Comparison of ENCODE assay signal across 8 cellular contexts in genomic region chr14:76812422-76813383, GRCh38. TPM values are rescaled to one million over a fixed set of nuclear protein-coding genes. Genes with fewer than 3 reads are reported as not detected.
DNase-seq lines count a peak whose midpoint lies in the region; ATAC-seq, FAIRE-seq and TF ChIP-seq lines count a peak whose summit lies in the region.

Gene ANGEL1 (minus strand): TSS chr14:76812882. CDS start chr14:76812827, 55 bp downstream.

- H3K27ac Mint-ChIP-seq in activated CD8-positive, alpha-beta memory T cell treated with anti-CD3 and anti-CD28 coated beads, Interleukin-2, amount 10 ng/mL, durations not matched to agents 7 days and 5 days = peak within 1 kb of the TSS; percentile 69
- H3K27ac Mint-ChIP-seq in memory B cell = peak within 1 kb of the TSS; percentile 95

- H3K27ac ChIP-seq in HUES48 (ENCODE audit: low read depth, low read length) (peak within 1 kb of the TSS; percentile 77), H1 (ENCODE audit: low read depth, low read length) (peak within 1 kb of the TSS; percentile 76)

- H2AFZ ChIP-seq in H1 (ENCODE audit: low read length) = peak within 1 kb of the TSS; percentile 97

- H3K27me3 ChIP-seq in HUES48 (ENCODE audit: control insufficient read depth, insufficient read depth, low read length) = no peaks in the 10 kb centered on the region
- no peaks in the 10 kb centered on the region for H3K27me3 ChIP-seq in NT2/D1 (ENCODE audit: insufficient read depth, insufficient read length)
- no peaks in the 10 kb centered on the region; a peak in 2 of 7 replicates for H3K27me3 ChIP-seq in H1 (replicated peaks in 1 of 4; ENCODE audit: control insufficient read depth in 3 of 4, extremely low read depth in 1 of 4, insufficient read depth in 3 of 4, low read length in 3 of 4)

- peak within 1 kb of the TSS; percentile 71 to 94 for H3K4me2 ChIP-seq in H1 (ENCODE audit: insufficient read depth in 1 of 2, low read depth in 2 of 2, low read length in 2 of 2)

- TF ChIP-seq EP300 in H1 (IDR thresholded peaks at IDR 0.05; ENCODE audit: borderline replicate concordance in 1 of 2, low read depth in 2 of 2, low read length in 2 of 2) = peak; percentile 6 to 88; a peak in 2 of 3 replicates

- no peak for TF ChIP-seq CTCF in H1 (IDR thresholded peaks at IDR 0.05; ENCODE audit: control extremely low read depth in 1 of 3, insufficient read depth in 1 of 3, low read depth in 1 of 3, low read length in 3 of 3)

- DNase-seq in COR-L47 (lab: John Stamatoyannopoulos, UW) = peak; percentile 96
- DNase-seq in NT2/D1 (ENCODE audit: low read depth, low spot score) = peak; percentile 94
- peak; percentile 97 for DNase-seq in activated CD8-positive, alpha-beta memory T cell treated with anti-CD3 and anti-CD28 coated beads, Interleukin-2, amount 10 ng/mL, durations not matched to agents 7 days and 5 days
- DNase-seq in H1 (ENCODE audit: low read depth in 1 of 2, low spot score in 2 of 2) = peak; percentile 82 to 97
- peak; percentile 96 to 98 for DNase-seq in memory B cell (ENCODE audit: low spot score in 2 of 2)
- DNase-seq in stimulated activated CD8-positive, alpha-beta memory T cell treated with anti-CD3 and anti-CD28 coated beads, Interleukin-12 subunit alpha, Interleukin-12 subunit beta, amount 100 ng/mL, for 1 hour (ENCODE audit: low read depth) = peak; percentile 97

- H2AK5ac ChIP-seq in H1 (ENCODE audit: low read depth, low read length) = no peak within 1 kb of the TSS

- H3K9me3 ChIP-seq in HUES48 (ENCODE audit: control insufficient read depth, insufficient read depth, low read length) (no peaks in the 10 kb centered on the region), NT2/D1 (ENCODE audit: insufficient read depth, low read length) (no peaks in the 10 kb centered on the region), H1 (ENCODE audit: insufficient read depth in 2 of 2, low read depth in 1 of 2, low read length in 1 of 2) (no peaks in the 10 kb centered on the region)

- no peak within 1 kb of the TSS for H2BK5ac ChIP-seq in H1 (ENCODE audit: low read depth, low read length)

- 6% methylated on average over 42 of the region's 69 CpGs; no CpG with 5 or more reads in 1 of the 2 experiments for WGBS in H1 (ENCODE audit: extremely low coverage in 1 of 2, insufficient coverage in 1 of 2, insufficient read length in 1 of 2, insufficient replicate concordance in 2 of 2, low coverage in 1 of 2, low lambda C conversion rate in 2 of 2, missing lambda C conversion rate in 1 of 2), 2 experiments

- POLR2A ChIA-PET in H1 (lab: Charles Lee; ENCODE audit: partially characterized antibody) = interaction anchor here (0.8 to 2.5 kb wide), 12 partner anchors 9 to 264 kb away, joined by 3 to 11 read pairs (median 4); no protein-coding TSS in a partner anchor

- CTCF ChIA-PET in activated CD8-positive, alpha-beta memory T cell treated with anti-CD3 and anti-CD28 coated beads, Interleukin-2, amount 10 ng/mL, durations not matched to agents 7 days and 5 days (lab: Charles Lee) = interaction anchor here (0.9 to 5.4 kb wide), 7 partner anchors 16 to 258 kb away, joined by 3 to 43 read pairs (median 4); no protein-coding TSS in a partner anchor
- CTCF ChIA-PET in H1 (lab: Charles Lee; ENCODE audit: partially characterized antibody) = interaction anchor here (0.9 to 2.1 kb wide), 3 partner anchors 27 to 102 kb away, joined by 3 to 14 read pairs (median 3); no protein-coding TSS in a partner anchor

- no peak for FAIRE-seq in H1 (lab: Jason Lieb, UNC)

- H3K36me3 ChIP-seq in HUES48 (ENCODE audit: control insufficient read depth, insufficient read depth, low read length) (peaks cover 17% of the 10 kb centered on the region), NT2/D1 (ENCODE audit: insufficient read depth, insufficient read length, low read length) (peaks cover 21% of the 10 kb centered on the region), H1 (ENCODE audit: control insufficient read depth in 2 of 4, insufficient read depth in 4 of 4, low read length in 3 of 4) (peaks cover 2 to 13% (median 9%) of the 10 kb centered on the region in 4 experiments; a peak in 5 of 8 replicates)

- ATAC-seq in GM21423 (IDR thresholded peaks at IDR 0.05; ENCODE audit: unreplicated experiment) = peak; percentile 81
- ATAC-seq in activated CD8-positive, alpha-beta memory T cell treated with anti-CD3 and anti-CD28 coated beads, Interleukin-2, amount 10 ng/mL, durations not matched to agents 7 days and 5 days = peak; percentile 96
- peak; percentile 92 for ATAC-seq in memory B cell (ENCODE audit: low read depth)

- H3K27me3 Mint-ChIP-seq in activated CD8-positive, alpha-beta memory T cell treated with anti-CD3 and anti-CD28 coated beads, Interleukin-2, amount 10 ng/mL, durations not matched to agents 7 days and 5 days = no peaks in the 10 kb centered on the region
- no peaks in the 10 kb centered on the region for H3K27me3 Mint-ChIP-seq in memory B cell

- H4K91ac ChIP-seq in H1 (replicated peaks; ENCODE audit: insufficient read length, low read length) = no peak within 1 kb of the TSS

- no peak within 1 kb of the TSS for H3K14ac ChIP-seq in H1 (ENCODE audit: insufficient read length)

- peak within 1 kb of the TSS; percentile 42 for H3K56ac ChIP-seq in H1 (replicated peaks; ENCODE audit: insufficient read length, low read depth, low read length)

- H3K23ac ChIP-seq in H1 (ENCODE audit: insufficient read length) = no peak within 1 kb of the TSS

- no peak within 1 kb of the TSS for H2BK12ac ChIP-seq in H1 (ENCODE audit: low read depth, low read length)

- no peak within 1 kb of the TSS for H2BK120ac ChIP-seq in H1 (replicated peaks; ENCODE audit: low read depth, low read length)

- H3K4ac ChIP-seq in H1 (replicated peaks; ENCODE audit: insufficient read length, low read depth, low read length) = no peak within 1 kb of the TSS

- H3K36me3 Mint-ChIP-seq in activated CD8-positive, alpha-beta memory T cell treated with anti-CD3 and anti-CD28 coated beads, Interleukin-2, amount 10 ng/mL, durations not matched to agents 7 days and 5 days = no peaks in the 10 kb centered on the region
- peaks cover 13% of the 10 kb centered on the region for H3K36me3 Mint-ChIP-seq in memory B cell

- no peaks in the 10 kb centered on the region for H3K9me3 Mint-ChIP-seq in activated CD8-positive, alpha-beta memory T cell treated with anti-CD3 and anti-CD28 coated beads, Interleukin-2, amount 10 ng/mL, durations not matched to agents 7 days and 5 days (ENCODE audit: low read depth)
- H3K9me3 Mint-ChIP-seq in memory B cell = no peaks in the 10 kb centered on the region

- no peak within 1 kb of the TSS for H2BK15ac ChIP-seq in H1 (ENCODE audit: low read length)

- peak; percentile 76 to 90 for TF ChIP-seq POLR2A in H1 (IDR thresholded peaks at IDR 0.05; ENCODE audit: control extremely low read depth in 1 of 2, low read depth in 2 of 2, low read length in 2 of 2)

- peak within 1 kb of the TSS; percentile 85 for H3K4me3 Mint-ChIP-seq in activated CD8-positive, alpha-beta memory T cell treated with anti-CD3 and anti-CD28 coated beads, Interleukin-2, amount 10 ng/mL, durations not matched to agents 7 days and 5 days
- H3K4me3 Mint-ChIP-seq in memory B cell = peak within 1 kb of the TSS; percentile 94

- H4K20me1 ChIP-seq in H1 (replicated peaks in 1 of 2; ENCODE audit: control insufficient read depth in 1 of 2, insufficient read depth in 2 of 2, low read length in 2 of 2) = peaks cover 2 to 3% of the 10 kb centered on the region in 2 experiments

- peak within 1 kb of the TSS; percentile 56 for H3K18ac ChIP-seq in H1 (ENCODE audit: extremely low read depth, low read length)

- H4K5ac ChIP-seq in H1 (ENCODE audit: insufficient read length, low read depth, low read length) = peak within 1 kb of the TSS; percentile 48

- TF ChIP-seq RAD21 in H1 (IDR thresholded peaks at IDR 0.05 in 1 of 2, conservative IDR thresholded peaks at IDR 0.05 in 1 of 2; ENCODE audit: low read depth in 2 of 2, low read length in 2 of 2) = no peak

- peaks cover 5% of the 10 kb centered on the region; the same call in 1 of the 2 replicates for H3K23me2 ChIP-seq in H1 (ENCODE audit: low read depth, low read length)

- H3K79me2 ChIP-seq in H1 (ENCODE audit: control insufficient read depth in 1 of 2, insufficient read depth in 2 of 2, low read length in 2 of 2) = peaks cover 0 to 20% of the 10 kb centered on the region in 2 experiments; a peak in 2 of 4 replicates

- H3K4me1 ChIP-seq in HUES48 (ENCODE audit: control insufficient read depth, insufficient read depth, low read length) (peaks cover 8% of the 10 kb centered on the region), NT2/D1 (ENCODE audit: insufficient read depth, insufficient read length) (no peaks in the 10 kb centered on the region), H1 (replicated peaks in 1 of 4; ENCODE audit: control insufficient read depth in 3 of 4, insufficient read depth in 4 of 4, low read length in 3 of 4) (peaks cover 2 to 9% (median 3%) of the 10 kb centered on the region in 4 experiments; a peak in 3 of 7 replicates)

- peak within 1 kb of the TSS; percentile 83 for H3K9ac ChIP-seq in HUES48 (ENCODE audit: low read depth, low read length)
- peak within 1 kb of the TSS; percentile 86 for H3K9ac ChIP-seq in NT2/D1 (ENCODE audit: insufficient read length, low read depth)
- H3K9ac ChIP-seq in H1 (replicated peaks in 1 of 4; ENCODE audit: extremely low read depth in 1 of 4, low read depth in 3 of 4, low read length in 3 of 4) = peak within 1 kb of the TSS; percentile 60 to 78 (median 72)

- peak within 1 kb of the TSS; percentile 85 for H3K4me3 ChIP-seq in HUES48 (ENCODE audit: low read depth, low read length)
- H3K4me3 ChIP-seq in NT2/D1 (ENCODE audit: insufficient read length, low read depth) = peak within 1 kb of the TSS; percentile 79
- H3K4me3 ChIP-seq in H1 (ENCODE audit: extremely low read depth in 1 of 4, insufficient read depth in 2 of 4, low read depth in 3 of 4, low read length in 4 of 4) = peak within 1 kb of the TSS; percentile 74 to 82 (median 80)

- peaks cover 20% of the 10 kb centered on the region for H3K4me1 Mint-ChIP-seq in activated CD8-positive, alpha-beta memory T cell treated with anti-CD3 and anti-CD28 coated beads, Interleukin-2, amount 10 ng/mL, durations not matched to agents 7 days and 5 days
- H3K4me1 Mint-ChIP-seq in memory B cell = peaks cover 24% of the 10 kb centered on the region

- peak within 1 kb of the TSS; percentile 81 for H4K8ac ChIP-seq in H1 (ENCODE audit: extremely low read depth, insufficient read depth, low read length)

- no peak within 1 kb of the TSS for H2BK20ac ChIP-seq in H1 (ENCODE audit: low read length)

- no peaks in the 10 kb centered on the region for H3K79me1 ChIP-seq in H1 (ENCODE audit: low read depth, low read length)

RNA-seq across cellular contexts. Expression of gene ANGEL1, which starts in this region (rescaled TPM):
- total RNA-seq in activated CD8-positive, alpha-beta memory T cell treated with anti-CD3 and anti-CD28 coated beads, Interleukin-2, amount 10 ng/mL, durations not matched to agents 7 days and 5 days = 10 to 100 TPM; 12.9 to 14.6 TPM
- 23.1 and 26.8 TPM in 2 replicates for total RNA-seq in H1 (2021; fragmentation: NEBNext Ultra II Directional; extraction: Animal tissue kit (Norgen Biotek cat#: 25700))
- polyA plus RNA-seq in H1 (2011; rRNA removed) = 27.2 and 31.6 TPM in 2 replicates
- 28.5 TPM for polyA plus RNA-seq in H1 (2011; cell fraction: cytosol; rRNA removed)
- 72.3 TPM for polyA plus RNA-seq in H1 (2011; cell fraction: nucleus; rRNA removed)
- polyA plus RNA-seq in H1 (2012, experiment 1 of 2) = 16.0 to 20.4 TPM (median 18.1 TPM) in 4 replicates
- 17.7 TPM for polyA plus RNA-seq in H1 (2012, experiment 2 of 2)
- 21.7 TPM for polyA plus RNA-seq in H1 (2013, experiment 1 of 2)
- 22.3 TPM for polyA plus RNA-seq in H1 (2013, experiment 2 of 2)
- 66.0 and 90.8 TPM in 2 replicates for polyA minus RNA-seq in H1 (2011; rRNA and poly(A)+ RNA removed)
- 18.6 TPM for polyA minus RNA-seq in H1 (2011; cell fraction: cytosol; rRNA and poly(A)+ RNA removed)
- polyA minus RNA-seq in H1 (2011; cell fraction: nucleus; rRNA and poly(A)+ RNA removed) = 44.9 TPM

Comparison
In these comparisons a context has a peak if more than half of its experiments do, and no peak if none do; other contexts are left out.
1. Peak in every context shown above with its lines: DNase-seq, ATAC-seq, H3K4me3 ChIP-seq and H3K27ac ChIP-seq.